In the genomic region with DNA sequence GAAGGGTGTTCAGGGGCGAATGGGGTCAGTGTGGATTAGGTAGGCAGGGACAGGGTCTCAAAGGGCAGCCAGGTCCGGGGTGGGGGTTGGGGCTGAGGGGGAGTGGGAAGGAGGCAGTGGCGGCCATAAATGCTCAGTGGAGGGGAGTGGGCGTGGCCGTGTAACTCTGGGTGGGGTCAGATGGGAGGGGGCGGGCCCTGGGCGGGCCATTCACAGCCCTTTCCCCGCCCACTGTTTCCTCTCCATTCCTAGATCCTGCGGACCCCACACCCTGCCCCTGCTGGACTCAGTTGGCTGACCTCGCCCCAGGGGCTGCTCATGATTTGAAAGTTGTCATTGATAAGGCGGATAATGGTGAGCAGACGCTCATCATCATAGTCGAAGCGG, we compare ENCODE assay signal across 9 cellular contexts. TPM values are rescaled to one million over a fixed set of nuclear protein-coding genes. Genes with fewer than 3 reads are reported as not detected.
"Had no signal": no experiment of that assay in that cellular context is flagged by ENCODE, and none has a peak within 500 bp of the region (broad histone marks: within the 10 kb centered on the region; RNA-seq: fewer than 3 reads in every experiment).

No MANE protein-coding gene starts in this region.

RNA-seq across cellular contexts. Expression of a gene that starts 23.9 kb away (rescaled TPM):
- total RNA-seq: activated naive CD4-positive, alpha-beta T cell treated with anti-CD3 and anti-CD28 coated beads for 36 hours; dermis blood vessel endothelial cell; esophagus squamous epithelium; glomerular endothelial cell; heart right ventricle; thyroid gland had no signal
- polyA plus RNA-seq: heart right ventricle, psoas muscle, sigmoid colon had no signal

RNA-seq across cellular contexts. Expression of a gene that starts 51.0 kb away (rescaled TPM):
- total RNA-seq: activated naive CD4-positive, alpha-beta T cell treated with anti-CD3 and anti-CD28 coated beads for 36 hours; glomerular endothelial cell; thyroid gland had no signal

RNA-seq across cellular contexts. Expression of a gene that starts 55.7 kb away (rescaled TPM):
- total RNA-seq: activated naive CD4-positive, alpha-beta T cell treated with anti-CD3 and anti-CD28 coated beads for 36 hours; breast epithelium; dermis blood vessel endothelial cell; esophagus squamous epithelium; glomerular endothelial cell; heart right ventricle; thyroid gland had no signal
- polyA plus RNA-seq: heart right ventricle, psoas muscle, sigmoid colon had no signal
